ENCODE assay signal across 25 cellular contexts in the genomic region with DNA sequence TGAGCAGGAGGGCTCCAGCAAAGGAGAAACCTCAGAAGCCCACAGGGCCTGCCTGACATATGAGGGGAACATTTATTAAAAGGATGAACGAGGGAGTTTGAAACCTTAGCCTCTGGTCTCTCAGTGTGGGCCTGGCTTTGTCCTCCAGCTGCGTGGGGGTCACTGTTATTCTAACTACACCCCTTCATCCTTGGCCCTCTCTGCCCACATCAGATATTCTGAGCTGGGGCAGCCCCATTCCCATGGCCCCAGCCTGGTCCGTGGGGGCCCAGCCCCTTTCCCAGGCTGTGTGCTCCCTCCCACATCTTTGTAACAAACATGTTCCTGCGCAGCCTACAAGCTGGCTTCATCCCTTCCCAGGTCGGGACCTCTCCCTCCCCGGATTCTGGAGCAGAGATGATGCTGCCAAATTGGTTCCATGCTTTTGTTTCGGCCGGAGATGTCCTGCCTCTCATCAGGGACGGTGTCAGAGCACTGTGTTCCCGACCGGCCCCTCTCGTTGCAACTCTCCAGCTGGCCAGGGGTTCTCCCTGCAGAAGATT. TPM values are rescaled to one million over a fixed set of nuclear protein-coding genes. Genes with fewer than 3 reads are reported as not detected.
DNase-seq lines count a peak whose midpoint lies in the region; ATAC-seq and TF ChIP-seq lines count a peak whose summit lies in the region.
"Had no signal": no experiment of that assay in that cellular context is flagged by ENCODE, and none has a peak within 500 bp of the region (broad histone marks: within the 10 kb centered on the region; RNA-seq: fewer than 3 reads in every experiment).

No MANE protein-coding gene starts in this region.

- DNase-seq in Right ventricle myocardium inferior (ENCODE audit: missing footprints) (no peak), left cardiac atrium (no peak), right atrium auricular region (ENCODE audit: low spot score) (no peak), vagina (ENCODE audit: extremely low spot score in 2 of 2) (peak; percentile 55 to 85), GF-D8 (lab: John Stamatoyannopoulos, UW) (no peak), NCI-H345 (lab: John Stamatoyannopoulos, UW) (no peak)
- DNase-seq in stimulated activated naive CD8-positive, alpha-beta T cell treated with anti-CD3 and anti-CD28 coated beads, Interleukin-15, Interleukin-2, amounts not matched to agents 100 U/mL and 50 U/mL, for 24 hours: no peak
- DNase-seq: activated CD4-positive, alpha-beta T cell treated with anti-CD3 and anti-CD28 coated beads for 36 hours; activated naive CD4-positive, alpha-beta T cell treated with anti-CD3 and anti-CD28 coated beads, Interleukin-2, amount 50 U/mL, for 16 hours; aorta; effector memory CD8-positive, alpha-beta T cell; glutamatergic neuron; mucosa of descending colon; NCI-H1105 treated with DMSO at 0.1 percent for 48 hours; NCI-H2171 treated with DMSO at 0.1 percent for 48 hours; NCI-H774; nucleus accumbens; OCI-M1; SHP77; upper lobe of right lung had no signal

- no peak for TF ChIP-seq POLR2A in vagina (IDR thresholded peaks at IDR 0.05)

- H3K4me3 ChIP-seq in right atrium auricular region (no peak overlapping the region), rectal smooth muscle tissue (ENCODE audit: low read length) (no peak overlapping the region), vagina (no peak overlapping the region)
- H3K4me3 ChIP-seq: mucosa of descending colon, upper lobe of right lung had no signal

- H3K4me1 ChIP-seq in right atrium auricular region (peaks cover 0 to 79% of the 10 kb centered on the region in 2 donors), rectal smooth muscle tissue (ENCODE audit: control insufficient read depth, insufficient read depth, low read length) (peaks cover 50% of the 10 kb centered on the region), vagina (peaks cover 62% of the 10 kb centered on the region)

- ATAC-seq in Right ventricle myocardium inferior (peak; percentile 20), left cardiac atrium (no peak)
- ATAC-seq in stimulated activated naive CD8-positive, alpha-beta T cell treated with anti-CD3 and anti-CD28 coated beads, Interleukin-15, Interleukin-2, amounts not matched to agents 100 U/mL and 50 U/mL, for 24 hours: no peak
- ATAC-seq: activated CD4-positive, alpha-beta T cell treated with anti-CD3 and anti-CD28 coated beads for 36 hours; left lobe of liver; mucosa of descending colon; upper lobe of right lung had no signal

- no peaks in the 10 kb centered on the region for H3K27me3 ChIP-seq in right atrium auricular region
- peaks cover 4% of the 10 kb centered on the region for H3K27me3 ChIP-seq in rectal smooth muscle tissue (ENCODE audit: control insufficient read depth, insufficient read depth, low read length)
- H3K27me3 ChIP-seq in vagina: no peaks in the 10 kb centered on the region

- H3K9ac ChIP-seq in rectal smooth muscle tissue (ENCODE audit: low read length): no peak overlapping the region

- H3K27ac ChIP-seq in right atrium auricular region (peak overlapping the region; percentile 30 to 33), rectal smooth muscle tissue (ENCODE audit: low read depth, low read length) (peak overlapping the region; percentile 66), vagina (peak overlapping the region; percentile 24)
- H3K27ac ChIP-seq: upper lobe of right lung had no signal

- no peaks in the 10 kb centered on the region for H3K36me3 ChIP-seq in right atrium auricular region
- no peaks in the 10 kb centered on the region for H3K36me3 ChIP-seq in rectal smooth muscle tissue (ENCODE audit: control insufficient read depth, insufficient read depth, low read length)
- no peaks in the 10 kb centered on the region for H3K36me3 ChIP-seq in vagina
- H3K36me3 ChIP-seq: upper lobe of right lung had no signal

- intact Hi-C loops in Right ventricle myocardium inferior (cut with DNase I) (no loop called here), left cardiac atrium (cut with DNase I) (no loop called here), vagina (cut with DNase I) (no loop called here)

- no peak for TF ChIP-seq CTCF in right atrium auricular region (IDR thresholded peaks at IDR 0.05)
- no peak for TF ChIP-seq CTCF in vagina (IDR thresholded peaks at IDR 0.05)

- H3K9me3 ChIP-seq in right atrium auricular region: no peaks in the 10 kb centered on the region
- no peaks in the 10 kb centered on the region for H3K9me3 ChIP-seq in vagina
- H3K9me3 ChIP-seq: mucosa of descending colon, upper lobe of right lung had no signal

RNA-seq across cellular contexts. Expression of gene FXYD6, which starts 4.0 kb away (rescaled TPM):
- total RNA-seq in Right ventricle myocardium inferior (41.2 TPM), left cardiac atrium (10 to 100 TPM; 31.2 to 37.6 TPM), right atrium auricular region (10 to 100 TPM; 28.6 to 42.6 TPM), vagina (75.4 TPM)
- total RNA-seq: B cell had no signal

RNA-seq across cellular contexts. Expression of gene FXYD2, which starts 47.9 kb away (rescaled TPM):
- total RNA-seq in Right ventricle myocardium inferior: 2.7 TPM
- total RNA-seq in left cardiac atrium: 1 to 10 TPM; 1.6 to 1.9 TPM
- under 1 TPM; 0.59 to 0.78 TPM for total RNA-seq in right atrium auricular region
- total RNA-seq in vagina: 2.7 TPM
- total RNA-seq: A172 had no signal

RNA-seq across cellular contexts. Expression of gene TMPRSS13, which starts 56.7 kb away (rescaled TPM):
- total RNA-seq in Right ventricle myocardium inferior (not detected), left cardiac atrium (under 1 TPM; 0.15 to 0.16 TPM), right atrium auricular region (not detected), vagina (9.6 TPM)
- total RNA-seq: A172, fibroblast of lung had no signal

Comparison
In these comparisons a context has a peak if more than half of its experiments do, and no peak if none do; other contexts are left out.
1. DNase-seq: peak in vagina (2 of 2); none in Right ventricle myocardium inferior (single experiment), left cardiac atrium (single experiment), right atrium auricular region (single experiment), GF-D8 (single experiment), stimulated activated naive CD8-positive, alpha-beta T cell treated with anti-CD3 and anti-CD28 coated beads, Interleukin-15, Interleukin-2, amounts not matched to agents 100 U/mL and 50 U/mL, for 24 hours (single experiment) and NCI-H345 (single experiment).
2. Peak in every context shown above with its lines, with median percentiles within 50 percentile points of each other: H3K27ac ChIP-seq.